In genomic region chr14:72402429-72402772, GRCh38 we compare ENCODE assay signal across 17 cellular contexts.
"Had no signal": no experiment of that assay in that cellular context is flagged by ENCODE, and none has a peak within 500 bp of the region (broad histone marks: within the 10 kb centered on the region; RNA-seq: fewer than 3 reads in every experiment).

No MANE protein-coding gene starts in this region.

- H3K4me3 Mint-ChIP-seq: neural crest cell; stimulated activated memory B cell treated with anti-CD40 and anti-IgM and Interleukin-4, amounts not matched to agents 10 μg/mL and 1 μg/mL and 100 μg/mL, for 72 hours had no signal

- H3K9me3 Mint-ChIP-seq: stimulated activated naive CD8-positive, alpha-beta T cell treated with anti-CD3 and anti-CD28 coated beads, Interleukin-15, amount 100 ng/mL, for 72 hours had no signal

- H3K27ac Mint-ChIP-seq: stimulated activated memory B cell treated with anti-CD40 and anti-IgM and Interleukin-4, amounts not matched to agents 10 μg/mL and 1 μg/mL and 100 μg/mL, for 72 hours had no signal

- H3K36me3 Mint-ChIP-seq: naive thymus-derived CD8-positive, alpha-beta T cell; stimulated activated memory B cell treated with anti-CD40 and anti-IgM and Interleukin-4, amounts not matched to agents 10 μg/mL and 1 μg/mL and 100 μg/mL, for 72 hours had no signal

- DNase-seq: effector memory CD4-positive, alpha-beta T cell; heart right ventricle; hypothalamus; kidney glomerular epithelial cell; mammary epithelial cell; spleen; stimulated activated CD4-positive, alpha-beta T cell treated with anti-CD3 and anti-CD28 coated beads, Interleukin-15, amount 100 ng/mL, for 24 hours; stimulated activated CD4-positive, alpha-beta T cell treated with anti-CD3 and anti-CD28 coated beads, Interleukin-1b, Interleukin-23, amount 100 ng/mL, for 48 hours; stimulated activated CD4-positive, alpha-beta T cell treated with anti-CD3 and anti-CD28 coated beads, Interleukin-4, amount 100 ng/mL, for 24 hours; stimulated activated naive CD8-positive, alpha-beta T cell treated with anti-CD3 and anti-CD28 coated beads, Interleukin-15, amount 100 ng/mL, for 72 hours; testis; upper lobe of right lung had no signal

- ATAC-seq: esophagus mucosa; heart right ventricle; sciatic nerve; stimulated activated memory B cell treated with anti-CD40 and anti-IgM and Interleukin-4, amounts not matched to agents 10 μg/mL and 1 μg/mL and 100 μg/mL, for 72 hours; stimulated activated naive CD8-positive, alpha-beta T cell treated with anti-CD3 and anti-CD28 coated beads, Interleukin-15, amount 100 ng/mL, for 72 hours; upper lobe of right lung had no signal
